Comparison of ENCODE assay signal across 9 cellular contexts in the genomic region with DNA sequence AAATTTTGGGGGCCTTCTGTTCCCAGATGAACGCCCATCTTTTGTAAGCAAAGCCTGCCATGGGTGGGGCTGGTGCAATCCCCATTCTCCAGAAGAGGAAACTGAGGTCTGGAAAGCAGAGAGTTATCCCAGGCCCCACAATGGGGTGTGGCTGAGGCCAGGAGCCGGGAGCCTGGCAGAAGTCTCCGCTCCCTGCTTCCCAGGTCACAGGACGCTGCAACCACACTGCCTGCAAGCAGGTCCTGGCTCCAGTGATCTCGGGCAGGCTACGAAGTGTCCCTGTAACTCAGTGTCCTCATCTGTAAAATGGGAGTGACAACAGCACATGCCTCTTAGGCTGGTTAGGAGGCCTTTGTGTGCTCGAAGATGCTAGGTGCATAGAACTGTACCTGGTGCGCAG. TPM values are rescaled to one million over a fixed set of nuclear protein-coding genes. Genes with fewer than 3 reads are reported as not detected.
DNase-seq lines count a peak whose midpoint lies in the region; ATAC-seq and TF ChIP-seq lines count a peak whose summit lies in the region.
"Had no signal": no experiment of that assay in that cellular context is flagged by ENCODE, and none has a peak within 500 bp of the region (broad histone marks: within the 10 kb centered on the region; RNA-seq: fewer than 3 reads in every experiment).

No MANE protein-coding gene starts in this region.

- H3K27me3 ChIP-seq in AG04450 (ENCODE audit: control insufficient read depth, insufficient read depth, low read length): no peaks in the 10 kb centered on the region
- no peaks in the 10 kb centered on the region for H3K27me3 ChIP-seq in HL-60 (ENCODE audit: insufficient read depth, poor library complexity, severe bottlenecking)
- no peaks in the 10 kb centered on the region for H3K27me3 ChIP-seq in brain microvascular endothelial cell (replicated peaks)
- H3K27me3 ChIP-seq in mucosa of stomach (ENCODE audit: control insufficient read depth, insufficient read depth, low read length): peaks cover 5% of the 10 kb centered on the region

- TF ChIP-seq CTCF in AG04450 (IDR thresholded peaks at IDR 0.05; ENCODE audit: low read depth, low read length) (no peak), HL-60 (IDR thresholded peaks at IDR 0.05; ENCODE audit: insufficient read depth, low read length) (no peak), brain microvascular endothelial cell (IDR thresholded peaks at IDR 0.05; ENCODE audit: low read depth, low read length, missing control alignments) (no peak)

- H3K9me3 ChIP-seq in AG04450 (ENCODE audit: control insufficient read depth, insufficient read depth, low read length): no peaks in the 10 kb centered on the region
- no peaks in the 10 kb centered on the region for H3K9me3 ChIP-seq in mucosa of stomach (ENCODE audit: control insufficient read depth, low read length)

- no peak for ATAC-seq in HG03521 (IDR thresholded peaks at IDR 0.05; ENCODE audit: unreplicated experiment)
- no peak for ATAC-seq in GM18511 (IDR thresholded peaks at IDR 0.05; ENCODE audit: unreplicated experiment)

- no peak for DNase-seq in AG04450 (ENCODE audit: low read depth, low spot score)
- DNase-seq in HL-60 (ENCODE audit: low read depth in 1 of 2, low spot score in 1 of 2): no peak
- no peak for DNase-seq in brain microvascular endothelial cell
- no peak for DNase-seq in NCI-H2081 (lab: John Stamatoyannopoulos, UW)
- no peak for DNase-seq in DMS 273 (lab: John Stamatoyannopoulos, UW; ENCODE audit: unreplicated experiment)
- DNase-seq: DMS79 had no signal

- H3K36me3 ChIP-seq in brain microvascular endothelial cell (replicated peaks) (peaks cover 29% of the 10 kb centered on the region), mucosa of stomach (ENCODE audit: control insufficient read depth, insufficient read depth, low read length) (peaks cover 16% of the 10 kb centered on the region)

- CTCF ChIA-PET in AG04450 (lab: Charles Lee): interaction anchor here (1.0 to 3.9 kb wide), 6 partner anchors 10 to 102 kb away, joined by 3 to 50 read pairs (median 10); a partner anchor contains a TSS

- in situ Hi-C loops in brain microvascular endothelial cell (cut with HindIII; ENCODE audit: low pct_ligation_motif_present, low sequenced_read_pairs): no loop called here

- H3K27ac ChIP-seq in AG04450 (ENCODE audit: low read depth, low read length): no peak overlapping the region
- no peak overlapping the region for H3K27ac ChIP-seq in HL-60 (replicated peaks)
- no peak overlapping the region for H3K27ac ChIP-seq in brain microvascular endothelial cell

- POLR2A ChIA-PET in AG04450 (lab: Yijun Ruan, JAX): interaction anchor here (1.4 to 1.5 kb wide), 2 partner anchors 10 to 17 kb away, joined by 8 to 11 read pairs; no protein-coding TSS in a partner anchor

- peaks cover 29% of the 10 kb centered on the region for H3K4me1 ChIP-seq in mucosa of stomach (ENCODE audit: control insufficient read depth, insufficient read depth, low read length)

- peak overlapping the region; percentile 72 for H3K9ac ChIP-seq in mucosa of stomach (ENCODE audit: low read length)

- H3K4me3 ChIP-seq in AG04450 (ENCODE audit: low read depth, low read length) (peak overlapping the region; percentile 77), HL-60 (replicated peaks; ENCODE audit: insufficient read depth, low read length) (peak overlapping the region; percentile 75; the same call in 1 of the 2 replicates), brain microvascular endothelial cell (ENCODE audit: low read depth, low read length) (peak overlapping the region; percentile 77), mucosa of stomach (ENCODE audit: low read length) (no peak overlapping the region)

RNA-seq across cellular contexts. Expression of a gene that starts 1.7 kb away (rescaled TPM):
- 11.7 and 13.0 TPM in 2 replicates for polyA plus RNA-seq in AG04450 (2011; rRNA removed)
- polyA minus RNA-seq in AG04450 (2011; rRNA and poly(A)+ RNA removed): 20.9 and 27.1 TPM in 2 replicates

RNA-seq across cellular contexts. Expression of a gene that starts 6.3 kb away (rescaled TPM):
- polyA plus RNA-seq in AG04450 (2011; rRNA removed): 119 and 146 TPM in 2 replicates
- 50.8 and 58.8 TPM in 2 replicates for polyA minus RNA-seq in AG04450 (2011; rRNA and poly(A)+ RNA removed)

RNA-seq across cellular contexts. Expression of a gene that starts 12.1 kb away (rescaled TPM):
- 29.9 and 39.0 TPM in 2 replicates for polyA plus RNA-seq in AG04450 (2011; rRNA removed)
- polyA minus RNA-seq in AG04450 (2011; rRNA and poly(A)+ RNA removed): 21.6 and 24.2 TPM in 2 replicates

RNA-seq across cellular contexts. Expression of a gene that starts 18.7 kb away (rescaled TPM):
- 11.8 and 15.7 TPM in 2 replicates for polyA plus RNA-seq in AG04450 (2011; rRNA removed)
- 11.0 and 11.8 TPM in 2 replicates for polyA minus RNA-seq in AG04450 (2011; rRNA and poly(A)+ RNA removed)

RNA-seq across cellular contexts. Expression of a gene that starts 22.7 kb away (rescaled TPM):
- 18.7 and 28.4 TPM in 2 replicates for polyA plus RNA-seq in AG04450 (2011; rRNA removed)
- 14.5 and 19.4 TPM in 2 replicates for polyA minus RNA-seq in AG04450 (2011; rRNA and poly(A)+ RNA removed)
